Comparison of ENCODE assay signal across 26 cellular contexts in genomic region chr10:35268791-35269257, GRCh38.
A peak's percentile ranks its signal among the peaks of the same experiment; 100 is the strongest.
DNase-seq lines count a peak whose midpoint lies in the region; ATAC-seq lines count a peak whose summit lies in the region.
"Had no signal": no experiment of that assay in that cellular context is flagged by ENCODE, and none has a peak within 500 bp of the region (broad histone marks: within the 10 kb centered on the region; RNA-seq: fewer than 3 reads in every experiment).

No MANE protein-coding gene starts in this region.

- no peak overlapping the region for H3K18ac ChIP-seq in mesendoderm (ENCODE audit: low read length)

- DNase-seq in LoVo (ENCODE audit: low spot score) (peak; percentile 14), amniotic epithelial cell (ENCODE audit: low read depth) (peak; percentile 92), mesendoderm (peak; percentile 43), NCI-H345 treated with DMSO at 0.1 percent for 48 hours (lab: John Stamatoyannopoulos, UW; ENCODE audit: unreplicated experiment) (no peak), superior temporal gyrus (ENCODE audit: extremely low spot score) (no peak), NCI-H128 (lab: John Stamatoyannopoulos, UW; ENCODE audit: unreplicated experiment) (no peak)
- DNase-seq: activated CD4-positive, alpha-beta T cell treated with anti-CD3 and anti-CD28 coated beads, Interleukin-2, amount 50 U/mL, for 4 hours; activated CD8-positive, alpha-beta memory T cell treated with anti-CD3 and anti-CD28 coated beads, Interleukin-2, amount 50 U/mL, for 48 hours; activated effector memory CD4-positive, alpha-beta T cell treated with Interleukin-2 at 50 U/mL for 16 hours; CD4-positive, alpha-beta memory T cell; DMS153; endodermal cell; GF-D8; NCI-H1048; NCI-H187 treated with DMSO at 0.1 percent for 48 hours; NCI-H2227 treated with DMSO at 0.1 percent for 48 hours; PC-9; SIG-M5; substantia nigra; WERI-Rb-1 had no signal

- H3K4me3 ChIP-seq in BLaER1 treated with 17β-estradiol and CSF1 and Interleukin-3, amounts not matched to agents 10 nM and 100 nM = peak overlapping the region in 1 of 10 experiments; percentile 18; a peak in 3 of 20 replicates
- no peak overlapping the region for H3K4me3 ChIP-seq in mesendoderm (ENCODE audit: low read length)
- H3K4me3 ChIP-seq: adrenal gland, breast epithelium, HAP-1, PC-9 had no signal

- peak overlapping the region; percentile 14 to 80 (median 68) for H3K4me2 ChIP-seq in BLaER1 treated with 17β-estradiol and CSF1 and Interleukin-3, amounts not matched to agents 10 nM and 100 nM
- no peak overlapping the region for H3K4me2 ChIP-seq in mesendoderm (ENCODE audit: low read length)
- H3K4me2 ChIP-seq: KMS-11, PC-9 had no signal

- peaks cover 43 to 52% (median 50%) of the 10 kb centered on the region in 10 experiments for H3K4me1 ChIP-seq in BLaER1 treated with 17β-estradiol and CSF1 and Interleukin-3, amounts not matched to agents 10 nM and 100 nM
- no peaks in the 10 kb centered on the region for H3K4me1 ChIP-seq in mesendoderm (ENCODE audit: control insufficient read depth, low read depth, low read length)
- H3K4me1 ChIP-seq: breast epithelium, HAP-1 had no signal

- H4K5ac ChIP-seq in mesendoderm (ENCODE audit: low read length) = no peak overlapping the region

- H3K56ac ChIP-seq in mesendoderm (ENCODE audit: low read length) = no peak overlapping the region

- H3K36me3 ChIP-seq in BLaER1 treated with 17β-estradiol and CSF1 and Interleukin-3, amounts not matched to agents 10 nM and 100 nM = no peaks in the 10 kb centered on the region
- no peaks in the 10 kb centered on the region for H3K36me3 ChIP-seq in mesendoderm (ENCODE audit: control insufficient read depth, insufficient read depth, low read length)
- H3K36me3 ChIP-seq: adrenal gland, breast epithelium, HAP-1, WERI-Rb-1 had no signal

- no peak for ATAC-seq in HG02642 (IDR thresholded peaks at IDR 0.05; ENCODE audit: poor library complexity, unreplicated experiment)

- no peak overlapping the region for H2BK15ac ChIP-seq in mesendoderm (replicated peaks; ENCODE audit: low read depth)

- no CpG with 5 or more reads among the region's 4 CpGs for WGBS in mesendoderm (ENCODE audit: extremely low coverage, insufficient coverage, low lambda C conversion rate)

- H3K23ac ChIP-seq in mesendoderm (ENCODE audit: low read length) = no peak overlapping the region

- no peaks in the 10 kb centered on the region for H3K79me1 ChIP-seq in mesendoderm (ENCODE audit: low read length)

- H3K27me3 ChIP-seq in BLaER1 treated with 17β-estradiol and CSF1 and Interleukin-3, amounts not matched to agents 10 nM and 100 nM = no peaks in the 10 kb centered on the region
- no peaks in the 10 kb centered on the region for H3K27me3 ChIP-seq in mesendoderm (ENCODE audit: insufficient read depth, low read length, poor library complexity)
- H3K27me3 ChIP-seq: adrenal gland, breast epithelium had no signal

- H3K27ac ChIP-seq in BLaER1 treated with 17β-estradiol and CSF1 and Interleukin-3, amounts not matched to agents 10 nM and 100 nM = peak overlapping the region in 5 of 11 experiments; percentile 10 to 70 (median 69); a peak in 9 of 22 replicates
- no peak overlapping the region for H3K27ac ChIP-seq in mesendoderm (ENCODE audit: low read depth, low read length)
- H3K27ac ChIP-seq: adrenal gland, breast epithelium, KMS-11, PC-9, WERI-Rb-1 had no signal

- H3K79me2 ChIP-seq in mesendoderm (ENCODE audit: control insufficient read depth, insufficient read depth, low read length) = no peaks in the 10 kb centered on the region

- no peak overlapping the region for H2BK120ac ChIP-seq in mesendoderm (ENCODE audit: low read depth, low read length)

- H2BK5ac ChIP-seq in mesendoderm (ENCODE audit: low read length) = no peak overlapping the region

- peak overlapping the region in 3 of 11 experiments; percentile 22 to 36 (median 33); a peak in 1 of 22 replicates for H3K9ac ChIP-seq in BLaER1 treated with 17β-estradiol and CSF1 and Interleukin-3, amounts not matched to agents 10 nM and 100 nM
- H3K9ac ChIP-seq in mesendoderm (ENCODE audit: low read length) = no peak overlapping the region
- H3K9ac ChIP-seq: KMS-11 had no signal

- H4K8ac ChIP-seq in mesendoderm (ENCODE audit: low read depth, low read length) = no peak overlapping the region

- peaks cover 10 to 49% (median 19%) of the 10 kb centered on the region in 11 experiments for H3K9me3 ChIP-seq in BLaER1 treated with 17β-estradiol and CSF1 and Interleukin-3, amounts not matched to agents 10 nM and 100 nM (replicated peaks in 1 of 11)
- H3K9me3 ChIP-seq: adrenal gland, breast epithelium had no signal

- H3K4ac ChIP-seq in mesendoderm (ENCODE audit: low read depth, low read length) = no peak overlapping the region

- H2AK5ac ChIP-seq in mesendoderm (ENCODE audit: low read length) = no peak overlapping the region

- H4K20me1 ChIP-seq in BLaER1 treated with 17β-estradiol and CSF1 and Interleukin-3, amounts not matched to agents 10 nM and 100 nM = no peaks in the 10 kb centered on the region

Comparison
In these comparisons a context has a peak if more than half of its experiments do, and no peak if none do; other contexts are left out.
1. DNase-seq: peak in LoVo (single experiment), amniotic epithelial cell (single experiment) and mesendoderm (single experiment); none in NCI-H345 treated with DMSO at 0.1 percent for 48 hours (single experiment), superior temporal gyrus (single experiment) and NCI-H128 (single experiment).